ENCODE assay signal across 14 cellular contexts in genomic region chr9:87547665-87548064, GRCh38. TPM values are rescaled to one million over a fixed set of nuclear protein-coding genes. Genes with fewer than 3 reads are reported as not detected.
A peak's percentile ranks its signal among the peaks of the same experiment; 100 is the strongest.
DNase-seq lines count a peak whose midpoint lies in the region; TF ChIP-seq lines count a peak whose summit lies in the region.
"Had no signal": no experiment of that assay in that cellular context is flagged by ENCODE, and none has a peak within 500 bp of the region (broad histone marks: within the 10 kb centered on the region; RNA-seq: fewer than 3 reads in every experiment).

No MANE protein-coding gene starts in this region.

- H3K4me3 Mint-ChIP-seq in MCF 10A (ENCODE audit: unreplicated experiment) (no peak overlapping the region), endodermal cell (no peak overlapping the region)
- H3K4me3 Mint-ChIP-seq in activated T-cell treated with anti-CD3 and anti-CD28 coated beads, Interleukin-2, amount 50 U/mL, for 24 hours: no peak overlapping the region
- H3K4me3 Mint-ChIP-seq: activated CD4-positive, alpha-beta T cell treated with anti-CD3 and anti-CD28 coated beads, Interleukin-2, amount 10 ng/mL, durations not matched to agents 7 days and 5 days had no signal

- H3K27ac ChIP-seq in breast epithelium (no peak overlapping the region), endodermal cell (ENCODE audit: low read depth, low read length) (no peak overlapping the region), mesenchymal stem cell (ENCODE audit: low read length, poor library complexity, severe bottlenecking) (peak overlapping the region; percentile 2)

- H3K27ac Mint-ChIP-seq in MCF 10A (ENCODE audit: low read depth, unreplicated experiment): peak overlapping the region; percentile 62
- peak overlapping the region; percentile 30 for H3K27ac Mint-ChIP-seq in endodermal cell
- no peak overlapping the region for H3K27ac Mint-ChIP-seq in activated T-cell treated with anti-CD3 and anti-CD28 coated beads, Interleukin-2, amount 50 U/mL, for 24 hours
- H3K27ac Mint-ChIP-seq: activated CD4-positive, alpha-beta T cell treated with anti-CD3 and anti-CD28 coated beads, Interleukin-2, amount 10 ng/mL, durations not matched to agents 7 days and 5 days had no signal

- POLR2A ChIA-PET in MCF 10A (lab: Yijun Ruan, JAX): interaction anchor here (1.5 kb wide), 1 partner anchor 52 kb away, joined by 6 read pairs; no protein-coding TSS in a partner anchor

- no peak for TF ChIP-seq CTCF in MCF 10A (IDR thresholded peaks at IDR 0.05; ENCODE audit: unreplicated experiment)
- TF ChIP-seq CTCF in breast epithelium (IDR thresholded peaks at IDR 0.05): no peak
- TF ChIP-seq CTCF in endodermal cell (conservative IDR thresholded peaks at IDR 0.05): peak; percentile 43

- no TSS peak for BruUV-seq in MCF 10A (replicated peaks; lab: Mats Ljungman, UMichigan)

- no peak overlapping the region for H4K8ac ChIP-seq in mesenchymal stem cell (ENCODE audit: low read length)

- no peaks in the 10 kb centered on the region for H3K36me3 ChIP-seq in breast epithelium
- H3K36me3 ChIP-seq in endodermal cell (ENCODE audit: control insufficient read depth, insufficient read depth, low read length): peaks cover 27% of the 10 kb centered on the region
- H3K36me3 ChIP-seq in mesenchymal stem cell (ENCODE audit: control insufficient read depth in 1 of 2, insufficient read depth in 2 of 2, low read depth in 1 of 2, low read length in 2 of 2): peaks cover 0 to 12% of the 10 kb centered on the region in 2 experiments

- DNase-seq in MCF 10A (ENCODE audit: unreplicated experiment): peak; percentile 65
- no peak for DNase-seq in breast epithelium (ENCODE audit: low spot score in 2 of 2)
- DNase-seq in endodermal cell: no peak
- no peak for DNase-seq in mesenchymal stem cell
- DNase-seq in NCI-H2081 (lab: John Stamatoyannopoulos, UW): no peak
- DNase-seq in activated T-cell treated with anti-CD3 and anti-CD28 coated beads, Interleukin-2, amount 50 U/mL, for 24 hours: no peak
- no peak for DNase-seq in nucleus accumbens (lab: John Stamatoyannopoulos, UW)
- DNase-seq in stimulated activated naive CD4-positive, alpha-beta T cell treated with Interleukin-2 at 50 U/mL for 16 hours (lab: John Stamatoyannopoulos, UW): no peak
- DNase-seq: activated CD4-positive, alpha-beta T cell treated with anti-CD3 and anti-CD28 coated beads, Interleukin-2, amount 10 ng/mL, durations not matched to agents 7 days and 5 days; anterior cingulate cortex; MV-4-11; NCI-H2227 treated with DMSO at 0.1 percent for 48 hours; stimulated activated CD4-positive, alpha-beta T cell treated with anti-CD3 and anti-CD28 coated beads, Interleukin-12 subunit alpha, Interleukin-12 subunit beta, amount 100 ng/mL, for 4 hours; T-helper 2 cell had no signal

- no peak overlapping the region for H2BK5ac ChIP-seq in mesenchymal stem cell (ENCODE audit: low read depth, low read length, poor library complexity, severe bottlenecking)

- H3K18ac ChIP-seq in mesenchymal stem cell (ENCODE audit: low read depth in 1 of 2, low read length in 2 of 2): no peak overlapping the region

- no peak overlapping the region for H3K4me2 ChIP-seq in mesenchymal stem cell (ENCODE audit: low read length, poor library complexity, severe bottlenecking)

- peaks cover 27% of the 10 kb centered on the region for H3K4me1 Mint-ChIP-seq in MCF 10A (ENCODE audit: insufficient read depth, unreplicated experiment)
- peaks cover 13% of the 10 kb centered on the region for H3K4me1 Mint-ChIP-seq in endodermal cell
- no peaks in the 10 kb centered on the region for H3K4me1 Mint-ChIP-seq in activated T-cell treated with anti-CD3 and anti-CD28 coated beads, Interleukin-2, amount 50 U/mL, for 24 hours (ENCODE audit: low read depth)
- H3K4me1 Mint-ChIP-seq: activated CD4-positive, alpha-beta T cell treated with anti-CD3 and anti-CD28 coated beads, Interleukin-2, amount 10 ng/mL, durations not matched to agents 7 days and 5 days had no signal

- CTCF ChIA-PET in MCF 10A (lab: Yijun Ruan, JAX): interaction anchor here (0.8 to 1.9 kb wide), 2 partner anchors 189 to 210 kb away, joined by 4 to 6 read pairs; no protein-coding TSS in a partner anchor

- H2BK15ac ChIP-seq in mesenchymal stem cell (ENCODE audit: low read depth, poor library complexity, severe bottlenecking): peak overlapping the region; percentile 65

- H2BK12ac ChIP-seq in mesenchymal stem cell (ENCODE audit: low read length in 2 of 2): no peak overlapping the region

- no peak overlapping the region for H4K91ac ChIP-seq in mesenchymal stem cell (ENCODE audit: low read length)

- H3K36me3 Mint-ChIP-seq in MCF 10A (ENCODE audit: insufficient read depth, unreplicated experiment): peaks cover 6% of the 10 kb centered on the region
- H3K36me3 Mint-ChIP-seq in endodermal cell (ENCODE audit: low read depth): peaks cover 33% of the 10 kb centered on the region
- no peaks in the 10 kb centered on the region for H3K36me3 Mint-ChIP-seq in activated T-cell treated with anti-CD3 and anti-CD28 coated beads, Interleukin-2, amount 50 U/mL, for 24 hours (ENCODE audit: low read depth)

- H3K27me3 ChIP-seq in breast epithelium: peaks cover 0 to 3% of the 10 kb centered on the region in 2 donors
- no peaks in the 10 kb centered on the region for H3K27me3 ChIP-seq in endodermal cell (ENCODE audit: control insufficient read depth, insufficient read depth, low read length, poor library complexity, severe bottlenecking)
- H3K27me3 ChIP-seq in mesenchymal stem cell (ENCODE audit: control insufficient read depth in 1 of 2, insufficient read depth in 1 of 2, low read length in 2 of 2): no peaks in the 10 kb centered on the region

- H3K27me3 Mint-ChIP-seq in MCF 10A (ENCODE audit: insufficient read depth, unreplicated experiment) (no peaks in the 10 kb centered on the region), endodermal cell (ENCODE audit: insufficient read depth) (no peaks in the 10 kb centered on the region)
- peaks cover 23% of the 10 kb centered on the region for H3K27me3 Mint-ChIP-seq in activated T-cell treated with anti-CD3 and anti-CD28 coated beads, Interleukin-2, amount 50 U/mL, for 24 hours
- H3K27me3 Mint-ChIP-seq: activated CD4-positive, alpha-beta T cell treated with anti-CD3 and anti-CD28 coated beads, Interleukin-2, amount 10 ng/mL, durations not matched to agents 7 days and 5 days had no signal

- no peak overlapping the region for H3K9ac ChIP-seq in endodermal cell (ENCODE audit: extremely low read depth, low read length, poor library complexity, severe bottlenecking)
- no peak overlapping the region for H3K9ac ChIP-seq in mesenchymal stem cell (ENCODE audit: low read length)

- H2AFZ ChIP-seq in mesenchymal stem cell (ENCODE audit: low read depth, low read length): no peak overlapping the region

- no peak overlapping the region for H2BK120ac ChIP-seq in mesenchymal stem cell (ENCODE audit: low read depth, low read length)

- H3K14ac ChIP-seq in mesenchymal stem cell (ENCODE audit: low read length in 2 of 2): no peak overlapping the region

- intact Hi-C loops in MCF 10A (cut with micrococcal nuclease): no loop called here
- intact Hi-C loops in breast epithelium (cut with DNase I; ENCODE audit: low total_unique reads): no loop called here

- 84 to 87% methylated on average over 5 to 6 of the region's 6 CpGs for WGBS in endodermal cell (ENCODE audit: insufficient coverage in 1 of 2, insufficient read length in 1 of 2), 2 experiments
- 93% methylated on average over 5 of the region's 6 CpGs for WGBS in mesenchymal stem cell

- peaks cover 6% of the 10 kb centered on the region for H3K9me3 Mint-ChIP-seq in MCF 10A (ENCODE audit: unreplicated experiment)
- H3K9me3 Mint-ChIP-seq in endodermal cell: no peaks in the 10 kb centered on the region
- no peaks in the 10 kb centered on the region for H3K9me3 Mint-ChIP-seq in activated T-cell treated with anti-CD3 and anti-CD28 coated beads, Interleukin-2, amount 50 U/mL, for 24 hours
- H3K9me3 Mint-ChIP-seq: activated CD4-positive, alpha-beta T cell treated with anti-CD3 and anti-CD28 coated beads, Interleukin-2, amount 10 ng/mL, durations not matched to agents 7 days and 5 days had no signal

- TF ChIP-seq POLR2A in breast epithelium (IDR thresholded peaks at IDR 0.05): no peak

- peaks cover 16% of the 10 kb centered on the region for H3K79me1 ChIP-seq in mesenchymal stem cell (replicated peaks; ENCODE audit: low read length, poor library complexity, severe bottlenecking)

- H2AK5ac ChIP-seq in mesenchymal stem cell (ENCODE audit: low read length, severe bottlenecking): peak overlapping the region; percentile 4

- no peak overlapping the region for H3K4me3 ChIP-seq in breast epithelium
- no peak overlapping the region for H3K4me3 ChIP-seq in endodermal cell (ENCODE audit: low read length)
- no peak overlapping the region for H3K4me3 ChIP-seq in mesenchymal stem cell (ENCODE audit: insufficient read depth in 1 of 2, low read depth in 1 of 2, low read length in 2 of 2)

- H3K23ac ChIP-seq in mesenchymal stem cell (ENCODE audit: low read length in 2 of 2): no peak overlapping the region

- H3K9me3 ChIP-seq in breast epithelium (no peaks in the 10 kb centered on the region), endodermal cell (ENCODE audit: control insufficient read depth, low read length) (no peaks in the 10 kb centered on the region), mesenchymal stem cell (ENCODE audit: control insufficient read depth, low read length) (no peaks in the 10 kb centered on the region)

- no peaks in the 10 kb centered on the region for H3K4me1 ChIP-seq in breast epithelium
- H3K4me1 ChIP-seq in endodermal cell (ENCODE audit: control insufficient read depth, insufficient read depth, low read length): no peaks in the 10 kb centered on the region
- H3K4me1 ChIP-seq in mesenchymal stem cell (ENCODE audit: control insufficient read depth, insufficient read depth, low read depth, low read length): peaks cover 20% of the 10 kb centered on the region

- no peak overlapping the region for H3K4ac ChIP-seq in mesenchymal stem cell (ENCODE audit: low read depth in 1 of 2, low read length in 2 of 2)

RNA-seq across cellular contexts. Expression of gene DAPK1, which starts 50.0 kb away (rescaled TPM):
- total RNA-seq in MCF 10A (2022) (19.7 and 35.7 TPM in 2 replicates), breast epithelium (10 to 100 TPM; 14.7 to 42.6 (median 34.5) TPM), endodermal cell (100 to 1,000 TPM; 117 to 139 TPM)
- polyA plus RNA-seq in endodermal cell (2013, experiment 1 of 2): 39.1 TPM
- 33.2 TPM for polyA plus RNA-seq in endodermal cell (2013, experiment 2 of 2)
- 3.1 TPM for polyA plus RNA-seq in mesenchymal stem cell (2013, experiment 1 of 2)
- 3.0 TPM for polyA plus RNA-seq in mesenchymal stem cell (2013, experiment 2 of 2)
